In genomic region chr7:107528461-107528860, GRCh38 we compare ENCODE assay signal across 18 cellular contexts. TPM values are rescaled to one million over a fixed set of nuclear protein-coding genes. Genes with fewer than 3 reads are reported as not detected.
DNase-seq lines count a peak whose midpoint lies in the region; ATAC-seq and TF ChIP-seq lines count a peak whose summit lies in the region.
"Had no signal": no experiment of that assay in that cellular context is flagged by ENCODE, and none has a peak within 500 bp of the region (broad histone marks: within the 10 kb centered on the region; RNA-seq: fewer than 3 reads in every experiment).

No MANE protein-coding gene starts in this region.

- TF ChIP-seq CTCF in brain microvascular endothelial cell (IDR thresholded peaks at IDR 0.05; ENCODE audit: low read depth, low read length, missing control alignments): no peak

- H2AFZ ChIP-seq in Karpas-422 (ENCODE audit: low read length): no peak overlapping the region

- H4K20me1 ChIP-seq in Karpas-422 (ENCODE audit: insufficient read depth, low read depth, low read length): no peaks in the 10 kb centered on the region

- H3K4me1 ChIP-seq in Karpas-422 (ENCODE audit: low read length): no peaks in the 10 kb centered on the region

- H3K9ac ChIP-seq in Karpas-422 (ENCODE audit: low read length): no peak overlapping the region

- H3K79me2 ChIP-seq in Karpas-422 (ENCODE audit: low read length): peaks cover 73% of the 10 kb centered on the region

- no peaks in the 10 kb centered on the region for H3K9me2 ChIP-seq in Karpas-422 (replicated peaks; ENCODE audit: insufficient read depth, low read length)

- in situ Hi-C loops in brain microvascular endothelial cell (cut with HindIII; ENCODE audit: low pct_ligation_motif_present, low sequenced_read_pairs): no loop called here

- DNase-seq in AG08395 (ENCODE audit: low spot score) (peak; percentile 70), Karpas-422 (peak; percentile 22), brain microvascular endothelial cell (peak; percentile 63), iris pigment epithelial cell (ENCODE audit: low read depth) (peak; percentile 82), left colon (no peak), OCI-M2 (lab: John Stamatoyannopoulos, UW; ENCODE audit: unreplicated experiment) (no peak)
- DNase-seq: activated CD4-positive, alpha-beta T cell treated with anti-CD3 and anti-CD28 coated beads for 1 hour; activated T-cell treated with anti-CD3 and anti-CD28 coated beads, Interleukin-2, amount 50 U/mL, for 24 hours; AML-193; effector memory CD4-positive, alpha-beta T cell; GOT3; hippocampal formation; occipital lobe; T-cell had no signal

- H3K4me3 ChIP-seq in Karpas-422 (ENCODE audit: low read length) (no peak overlapping the region), brain microvascular endothelial cell (ENCODE audit: low read depth, low read length) (no peak overlapping the region)
- H3K4me3 ChIP-seq: thoracic aorta had no signal

- H3K27ac ChIP-seq in Karpas-422 (ENCODE audit: low read length): no peak overlapping the region
- no peak overlapping the region for H3K27ac ChIP-seq in brain microvascular endothelial cell
- H3K27ac ChIP-seq: thoracic aorta had no signal

- ATAC-seq in left colon (no peak), GM18498 (IDR thresholded peaks at IDR 0.05; ENCODE audit: unreplicated experiment) (no peak), GM18517 (IDR thresholded peaks at IDR 0.05; ENCODE audit: unreplicated experiment) (no peak)
- ATAC-seq: T-cell had no signal

- intact Hi-C loops in left colon (cut with DNase I, micrococcal nuclease): no loop called here

- no peaks in the 10 kb centered on the region for H3K9me3 ChIP-seq in Karpas-422 (ENCODE audit: low read length)
- H3K9me3 ChIP-seq: thoracic aorta had no signal

- peaks cover 20% of the 10 kb centered on the region; the same call in 1 of the 2 replicates for H3K36me3 ChIP-seq in Karpas-422 (ENCODE audit: insufficient read depth, low read length)
- peaks cover 3% of the 10 kb centered on the region for H3K36me3 ChIP-seq in brain microvascular endothelial cell (replicated peaks)
- H3K36me3 ChIP-seq: thoracic aorta had no signal

- H3K27me3 ChIP-seq in Karpas-422 (ENCODE audit: low read length): no peaks in the 10 kb centered on the region
- no peaks in the 10 kb centered on the region for H3K27me3 ChIP-seq in brain microvascular endothelial cell (replicated peaks)

- H3K4me2 ChIP-seq in Karpas-422 (ENCODE audit: low read depth, low read length, poor library complexity, severe bottlenecking): no peak overlapping the region

RNA-seq across cellular contexts. Expression of gene COG5, which starts 35.3 kb away (rescaled TPM):
- 56.1 and 78.0 TPM in 2 replicates for total RNA-seq in Karpas-422 (2014; rRNA removed; shearing (Covaris generic); ENCODE audit: low replicate concordance)
- total RNA-seq in left colon: 10 to 100 TPM; 39.7 to 45.8 TPM

RNA-seq across cellular contexts. Expression of gene DUS4L, which starts 35.3 kb away (rescaled TPM):
- 24.4 and 26.5 TPM in 2 replicates for total RNA-seq in Karpas-422 (2014; rRNA removed; shearing (Covaris generic); ENCODE audit: low replicate concordance)
- total RNA-seq in left colon: 1 to 10 TPM; 5.6 to 6.7 TPM

RNA-seq across cellular contexts. Expression of gene BCAP29, which starts 51.6 kb away (rescaled TPM):
- 38.7 and 116 TPM in 2 replicates for total RNA-seq in Karpas-422 (2014; rRNA removed; shearing (Covaris generic); ENCODE audit: low replicate concordance)
- 10 to 100 TPM; 64.9 to 72.7 TPM for total RNA-seq in left colon

RNA-seq across cellular contexts. Expression of gene GPR22, which starts 58.6 kb away (rescaled TPM):
- not detected in 2 replicates for total RNA-seq in Karpas-422 (2014; rRNA removed; shearing (Covaris generic); ENCODE audit: low replicate concordance)
- total RNA-seq in left colon: not detected
- total RNA-seq: lung microvascular endothelial cell, T-cell, thoracic aorta had no signal

Comparison
In these comparisons a context has a peak if more than half of its experiments do, and no peak if none do; other contexts are left out.
1. DNase-seq: peak in AG08395 (single experiment), Karpas-422 (single experiment), brain microvascular endothelial cell (single experiment) and iris pigment epithelial cell (single experiment); none in left colon (0 of 2) and OCI-M2 (single experiment).